8 cellular contexts compared by ENCODE assay signal in the genomic region with DNA sequence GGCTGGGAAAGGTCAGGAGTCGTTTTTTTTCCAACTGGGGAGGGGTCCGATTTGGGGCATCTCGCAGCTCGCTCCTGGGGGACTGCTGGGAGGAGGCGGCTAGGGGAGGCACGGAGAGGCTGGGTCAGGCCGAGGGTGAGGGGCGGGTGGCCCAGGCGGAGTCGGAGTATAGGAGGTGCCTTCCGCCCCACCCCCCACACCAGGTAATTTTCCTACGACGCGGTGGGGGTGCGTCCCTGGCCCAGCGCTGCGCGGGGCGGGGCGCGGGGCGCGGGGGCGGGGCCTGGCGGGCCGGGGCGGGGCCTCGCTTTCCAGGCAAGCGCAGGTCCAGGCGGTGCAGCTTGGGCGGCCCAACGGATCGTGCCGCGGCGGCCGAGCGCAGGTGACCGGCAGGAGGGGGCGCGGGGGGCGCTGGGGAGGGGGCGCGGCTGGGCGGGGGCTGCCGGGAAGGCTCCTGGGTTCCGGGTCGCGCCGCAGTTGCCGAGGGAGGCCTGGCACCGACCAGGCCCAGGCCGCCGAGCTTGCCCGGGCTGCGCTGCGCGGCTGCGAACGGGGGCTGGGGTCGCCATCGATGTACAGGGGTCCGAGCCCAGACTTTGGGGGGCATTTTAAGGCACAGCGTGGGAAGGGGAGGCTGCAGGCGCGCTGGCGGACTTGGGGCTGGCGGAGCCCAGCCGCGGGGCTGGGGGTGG. TPM values are rescaled to one million over a fixed set of nuclear protein-coding genes. Genes with fewer than 3 reads are reported as not detected.
DNase-seq lines count a peak whose midpoint lies in the region; TF ChIP-seq lines count a peak whose summit lies in the region.

A gene with protein sequence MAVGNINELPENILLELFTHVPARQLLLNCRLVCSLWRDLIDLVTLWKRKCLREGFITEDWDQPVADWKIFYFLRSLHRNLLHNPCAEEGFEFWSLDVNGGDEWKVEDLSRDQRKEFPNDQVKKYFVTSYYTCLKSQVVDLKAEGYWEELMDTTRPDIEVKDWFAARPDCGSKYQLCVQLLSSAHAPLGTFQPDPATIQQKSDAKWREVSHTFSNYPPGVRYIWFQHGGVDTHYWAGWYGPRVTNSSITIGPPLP (plus strand): TSS at position 307 of the 692 bp plus-strand sequence. CDS start 959 bp downstream, outside the sequence.

- no peak within 1 kb of the TSS for H3K14ac ChIP-seq in mesenchymal stem cell (ENCODE audit: low read length in 2 of 2)

- H2BK15ac ChIP-seq in mesenchymal stem cell (ENCODE audit: low read depth, poor library complexity, severe bottlenecking) = peak within 1 kb of the TSS; percentile 44

- H3K27me3 ChIP-seq in AG04450 (ENCODE audit: control insufficient read depth, insufficient read depth, low read length) (peaks cover 15% of the 10 kb centered on the region), ectodermal cell (ENCODE audit: control insufficient read depth, insufficient read depth, low read length, poor library complexity, severe bottlenecking) (peaks cover 57% of the 10 kb centered on the region), mesenchymal stem cell (ENCODE audit: control insufficient read depth in 1 of 2, insufficient read depth in 1 of 2, low read length in 2 of 2) (peaks cover 8 to 23% of the 10 kb centered on the region in 2 experiments)

- peak within 1 kb of the TSS; percentile 64 for H3K9ac ChIP-seq in mesenchymal stem cell (ENCODE audit: low read length)

- peak within 1 kb of the TSS in 1 of 2 experiments; percentile 26 for H3K23ac ChIP-seq in mesenchymal stem cell (ENCODE audit: low read length in 2 of 2)

- H2BK120ac ChIP-seq in mesenchymal stem cell (ENCODE audit: low read depth, low read length) = no peak within 1 kb of the TSS

- TF ChIP-seq CTCF in AG04450 (IDR thresholded peaks at IDR 0.05; ENCODE audit: low read depth, low read length) = no peak

- H2AFZ ChIP-seq in mesenchymal stem cell (ENCODE audit: low read depth, low read length) = peak within 1 kb of the TSS; percentile 46

- CTCF ChIA-PET in AG04450 (lab: Charles Lee) = interaction anchor here (1.2 to 1.8 kb wide), 3 partner anchors 9 to 11 kb away, joined by 3 to 11 read pairs (median 4); a partner anchor contains a TSS

- WGBS in ectodermal cell, 2 experiments = 0% methylated on average over 69 to 70 of the region's 70 CpGs
- 0% methylated on average over 24 of the region's 70 CpGs for WGBS in mesenchymal stem cell

- H3K4me3 ChIP-seq in AG04450 (ENCODE audit: low read depth, low read length) (peak within 1 kb of the TSS; percentile 69), ectodermal cell (ENCODE audit: insufficient read depth, low read depth, low read length) (peak within 1 kb of the TSS; percentile 57), mesenchymal stem cell (ENCODE audit: insufficient read depth in 1 of 2, low read depth in 1 of 2, low read length in 2 of 2) (peak within 1 kb of the TSS; percentile 75 to 87)

- POLR2A ChIA-PET in AG04450 (lab: Yijun Ruan, JAX) = interaction anchor here (1.2 kb wide), 1 partner anchor 9 kb away, joined by 5 read pairs; a partner anchor contains a TSS

- no peak within 1 kb of the TSS for H4K91ac ChIP-seq in mesenchymal stem cell (ENCODE audit: low read length)

- peak within 1 kb of the TSS; percentile 46 for H4K8ac ChIP-seq in mesenchymal stem cell (ENCODE audit: low read length)

- peak within 1 kb of the TSS in 1 of 2 experiments; percentile 85 for H3K4ac ChIP-seq in mesenchymal stem cell (ENCODE audit: low read depth in 1 of 2, low read length in 2 of 2)

- H3K9me3 ChIP-seq in AG04450 (ENCODE audit: control insufficient read depth, insufficient read depth, low read length) (no peaks in the 10 kb centered on the region; the same call in 1 of the 2 replicates), ectodermal cell (ENCODE audit: control insufficient read depth, low read length) (no peaks in the 10 kb centered on the region), mesenchymal stem cell (ENCODE audit: control insufficient read depth, low read length) (no peaks in the 10 kb centered on the region)

- DNase-seq in AG04450 (ENCODE audit: low read depth, low spot score) = no peak
- DNase-seq in GM19238 (ENCODE audit: insufficient read length, low spot score) = peak; percentile 70
- peak; percentile 75 for DNase-seq in HuH-7.5 (ENCODE audit: low spot score)
- DNase-seq in activated CD4-positive, alpha-beta T cell treated with anti-CD3 and anti-CD28 coated beads, Interleukin-2, amount 50 U/mL, for 4 hours = peak; percentile 61 to 66
- DNase-seq in mesenchymal stem cell = peak; percentile 23
- DNase-seq in stimulated activated CD8-positive, alpha-beta memory T cell treated with anti-CD3 and anti-CD28 coated beads, Interleukin-15, amount 100 ng/mL, for 4 hours (ENCODE audit: low read depth in 2 of 2) = peak; percentile 37 to 38
- no peak for DNase-seq in putamen (ENCODE audit: low spot score)

- H3K36me3 ChIP-seq in ectodermal cell (ENCODE audit: control insufficient read depth, insufficient read depth, low read length) (no peaks in the 10 kb centered on the region), mesenchymal stem cell (ENCODE audit: control insufficient read depth in 1 of 2, insufficient read depth in 2 of 2, low read depth in 1 of 2, low read length in 2 of 2) (peaks cover 10 to 29% of the 10 kb centered on the region in 2 experiments)

- peak within 1 kb of the TSS in 1 of 2 experiments; percentile 48 for H2BK12ac ChIP-seq in mesenchymal stem cell (ENCODE audit: low read length in 2 of 2)

- H3K79me1 ChIP-seq in mesenchymal stem cell (replicated peaks; ENCODE audit: low read length, poor library complexity, severe bottlenecking) = peaks cover 13% of the 10 kb centered on the region

- H3K27ac ChIP-seq in AG04450 (ENCODE audit: low read depth, low read length) = no peak within 1 kb of the TSS
- H3K27ac ChIP-seq in ectodermal cell (ENCODE audit: insufficient read depth, low read depth, low read length, poor library complexity, severe bottlenecking) = no peak within 1 kb of the TSS
- no peak within 1 kb of the TSS for H3K27ac ChIP-seq in mesenchymal stem cell (ENCODE audit: low read length, poor library complexity, severe bottlenecking)

- no peak within 1 kb of the TSS for H2BK5ac ChIP-seq in mesenchymal stem cell (ENCODE audit: low read depth, low read length, poor library complexity, severe bottlenecking)

- no peak within 1 kb of the TSS for H2AK5ac ChIP-seq in mesenchymal stem cell (ENCODE audit: low read length, severe bottlenecking)

- H3K4me1 ChIP-seq in ectodermal cell (ENCODE audit: control insufficient read depth, insufficient read depth, low read length) (peaks cover 13% of the 10 kb centered on the region), mesenchymal stem cell (ENCODE audit: control insufficient read depth, insufficient read depth, low read depth, low read length) (peaks cover 37% of the 10 kb centered on the region)

- peak within 1 kb of the TSS; percentile 67 to 83 for H3K18ac ChIP-seq in mesenchymal stem cell (ENCODE audit: low read depth in 1 of 2, low read length in 2 of 2)

- peak within 1 kb of the TSS; percentile 84 for H3K4me2 ChIP-seq in mesenchymal stem cell (ENCODE audit: low read length, poor library complexity, severe bottlenecking)

RNA-seq across cellular contexts. Expression of the gene that starts here (rescaled TPM):
- 12.3 and 14.8 TPM in 2 replicates for polyA plus RNA-seq in AG04450 (2011; rRNA removed)
- polyA minus RNA-seq in AG04450 (2011; rRNA and poly(A)+ RNA removed) = 9.8 and 12.7 TPM in 2 replicates
- polyA plus RNA-seq in ectodermal cell (2013, experiment 1 of 4) = 17.8 TPM
- 15.0 TPM for polyA plus RNA-seq in ectodermal cell (2013, experiment 2 of 4)
- 16.4 TPM for polyA plus RNA-seq in ectodermal cell (2013, experiment 3 of 4)
- 14.5 TPM for polyA plus RNA-seq in ectodermal cell (2013, experiment 4 of 4)
- polyA plus RNA-seq in mesenchymal stem cell (2013, experiment 1 of 2) = 17.4 TPM
- polyA plus RNA-seq in mesenchymal stem cell (2013, experiment 2 of 2) = 14.8 TPM

Comparison
In these comparisons a context has a peak if more than half of its experiments do, and no peak if none do; other contexts are left out.
1. DNase-seq: peak in GM19238 (single experiment), HuH-7.5 (single experiment), activated CD4-positive, alpha-beta T cell treated with anti-CD3 and anti-CD28 coated beads, Interleukin-2, amount 50 U/mL, for 4 hours (2 of 2), mesenchymal stem cell (single experiment) and stimulated activated CD8-positive, alpha-beta memory T cell treated with anti-CD3 and anti-CD28 coated beads, Interleukin-15, amount 100 ng/mL, for 4 hours (2 of 2); none in AG04450 (single experiment) and putamen (single experiment).
2. Peak in every context shown above with its lines, with median percentiles within 50 percentile points of each other: H3K4me3 ChIP-seq.